Comparison of ENCODE assay signal across 9 cellular contexts in genomic region chr3:190183121-190183520, GRCh38.
DNase-seq lines count a peak whose midpoint lies in the region; ATAC-seq and TF ChIP-seq lines count a peak whose summit lies in the region.
"Had no signal": no experiment of that assay in that cellular context is flagged by ENCODE, and none has a peak within 500 bp of the region (broad histone marks: within the 10 kb centered on the region; RNA-seq: fewer than 3 reads in every experiment).

No MANE protein-coding gene starts in this region.

- no peaks in the 10 kb centered on the region for H3K36me3 Mint-ChIP-seq in endothelial cell (ENCODE audit: low read depth, unreplicated experiment)
- no peaks in the 10 kb centered on the region for H3K36me3 Mint-ChIP-seq in activated T-cell treated with anti-CD3 and anti-CD28 coated beads, Interleukin-2, amount 50 U/mL, for 72 hours (ENCODE audit: insufficient read depth in 2 of 2)

- H3K4me1 Mint-ChIP-seq in endothelial cell (ENCODE audit: unreplicated experiment), result no peaks in the 10 kb centered on the region
- no peaks in the 10 kb centered on the region for H3K4me1 Mint-ChIP-seq in activated T-cell treated with anti-CD3 and anti-CD28 coated beads, Interleukin-2, amount 50 U/mL, for 72 hours (ENCODE audit: low read depth)

- no peak for ATAC-seq in activated T-cell treated with anti-CD3 and anti-CD28 coated beads, Interleukin-2, amount 50 U/mL, for 72 hours (replicated peaks in 1 of 2)
- no peak for ATAC-seq in GM19324 (IDR thresholded peaks at IDR 0.05; ENCODE audit: low FRiP score, unreplicated experiment)

- H3K27ac Mint-ChIP-seq in endothelial cell (ENCODE audit: unreplicated experiment), result no peak overlapping the region
- no peak overlapping the region for H3K27ac Mint-ChIP-seq in activated T-cell treated with anti-CD3 and anti-CD28 coated beads, Interleukin-2, amount 50 U/mL, for 72 hours
- H3K27ac Mint-ChIP-seq: activated naive CD4-positive, alpha-beta T cell treated with anti-CD3 and anti-CD28 coated beads for 36 hours; stimulated activated naive CD8-positive, alpha-beta T cell treated with anti-CD3 and anti-CD28 coated beads, Interleukin-15, Interleukin-2, amounts not matched to agents 100 ng/mL and 50 ng/mL, for 24 hours had no signal

- no peak overlapping the region for H3K4me3 Mint-ChIP-seq in endothelial cell (ENCODE audit: unreplicated experiment)
- no peak overlapping the region for H3K4me3 Mint-ChIP-seq in activated T-cell treated with anti-CD3 and anti-CD28 coated beads, Interleukin-2, amount 50 U/mL, for 72 hours
- H3K4me3 Mint-ChIP-seq: activated naive CD4-positive, alpha-beta T cell treated with anti-CD3 and anti-CD28 coated beads for 36 hours; stimulated activated naive CD8-positive, alpha-beta T cell treated with anti-CD3 and anti-CD28 coated beads, Interleukin-15, Interleukin-2, amounts not matched to agents 100 ng/mL and 50 ng/mL, for 24 hours had no signal

- H3K27me3 Mint-ChIP-seq in endothelial cell (ENCODE audit: unreplicated experiment), result no peaks in the 10 kb centered on the region
- H3K27me3 Mint-ChIP-seq in activated T-cell treated with anti-CD3 and anti-CD28 coated beads, Interleukin-2, amount 50 U/mL, for 72 hours (ENCODE audit: low read depth), result peaks cover 7% of the 10 kb centered on the region
- H3K27me3 Mint-ChIP-seq: stimulated activated naive CD8-positive, alpha-beta T cell treated with anti-CD3 and anti-CD28 coated beads, Interleukin-15, Interleukin-2, amounts not matched to agents 100 ng/mL and 50 ng/mL, for 24 hours had no signal

- H3K4me3 ChIP-seq in GM12865 (ENCODE audit: low read depth, low read length), result no peak overlapping the region

- peak; percentile 76 for DNase-seq in GM12865 (ENCODE audit: low read depth)
- peak; percentile 91 for DNase-seq in NCI-H345 (lab: John Stamatoyannopoulos, UW)
- peak; percentile 53 for DNase-seq in epidermal melanocyte (ENCODE audit: insufficient read length, low spot score)
- DNase-seq in pulmonary artery endothelial cell (ENCODE audit: low read depth, low spot score), result peak; percentile 19
- DNase-seq in endothelial cell (ENCODE audit: low spot score), result no peak
- no peak for DNase-seq in activated T-cell treated with anti-CD3 and anti-CD28 coated beads, Interleukin-2, amount 50 U/mL, for 72 hours
- DNase-seq: activated naive CD4-positive, alpha-beta T cell treated with anti-CD3 and anti-CD28 coated beads for 36 hours had no signal

- no peaks in the 10 kb centered on the region for H3K9me3 Mint-ChIP-seq in endothelial cell (ENCODE audit: unreplicated experiment)
- H3K9me3 Mint-ChIP-seq in activated T-cell treated with anti-CD3 and anti-CD28 coated beads, Interleukin-2, amount 50 U/mL, for 72 hours, result no peaks in the 10 kb centered on the region
- H3K9me3 Mint-ChIP-seq: activated naive CD4-positive, alpha-beta T cell treated with anti-CD3 and anti-CD28 coated beads for 36 hours; stimulated activated naive CD8-positive, alpha-beta T cell treated with anti-CD3 and anti-CD28 coated beads, Interleukin-15, Interleukin-2, amounts not matched to agents 100 ng/mL and 50 ng/mL, for 24 hours had no signal

- TF ChIP-seq CTCF in GM12865 (IDR thresholded peaks at IDR 0.05; ENCODE audit: insufficient read depth, low read depth, low read length, missing control alignments), result no peak
- TF ChIP-seq CTCF in endothelial cell (IDR thresholded peaks at IDR 0.05; ENCODE audit: unreplicated experiment), result no peak

Comparison
In these comparisons a context has a peak if more than half of its experiments do, and no peak if none do; other contexts are left out.
1. DNase-seq: peak in GM12865 (single experiment), NCI-H345 (single experiment), epidermal melanocyte (single experiment) and pulmonary artery endothelial cell (single experiment); none in endothelial cell (single experiment) and activated T-cell treated with anti-CD3 and anti-CD28 coated beads, Interleukin-2, amount 50 U/mL, for 72 hours (0 of 2).